In the genomic region with DNA sequence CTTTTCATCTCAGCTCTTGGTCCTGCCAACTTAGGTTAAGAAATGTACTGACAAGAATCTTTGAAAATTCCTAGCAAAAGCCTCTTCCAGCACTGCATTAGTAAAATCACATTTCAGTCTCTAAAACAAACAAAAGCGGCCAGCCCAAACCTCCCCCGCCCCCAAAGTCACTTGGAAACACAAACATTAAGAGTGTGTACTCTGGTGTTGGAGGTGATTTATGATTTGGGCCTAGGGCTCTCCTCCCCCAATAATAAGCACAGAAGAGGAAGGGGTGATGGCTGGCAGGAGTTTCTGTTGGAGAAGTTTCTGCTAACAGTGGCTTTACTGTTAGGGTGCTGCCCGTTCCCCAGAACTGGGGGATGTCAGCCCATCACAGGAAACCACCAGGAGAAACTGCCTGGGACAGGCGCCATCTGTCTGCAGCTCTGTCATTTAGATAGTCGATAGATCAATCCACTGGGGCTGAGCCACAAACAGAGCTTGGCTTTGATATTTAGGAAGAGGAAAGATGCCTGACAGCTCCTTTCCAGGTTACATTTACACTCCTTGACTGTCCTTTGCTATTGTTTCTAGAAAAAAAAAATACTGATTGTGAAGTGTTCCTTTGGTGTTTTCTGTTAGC, we compare ENCODE assay signal across 12 cellular contexts.
DNase-seq lines count a peak whose midpoint lies in the region; TF ChIP-seq lines count a peak whose summit lies in the region.
"Had no signal": no experiment of that assay in that cellular context is flagged by ENCODE, and none has a peak within 500 bp of the region (broad histone marks: within the 10 kb centered on the region; RNA-seq: fewer than 3 reads in every experiment).

No MANE protein-coding gene starts in this region.

- H3K18ac ChIP-seq in mesenchymal stem cell (ENCODE audit: low read depth in 1 of 2, low read length in 2 of 2): no peak overlapping the region

- TF ChIP-seq CTCF in Caco-2 (IDR thresholded peaks at IDR 0.05; ENCODE audit: insufficient read depth in 1 of 2, low read depth in 1 of 2, low read length in 1 of 2, severe bottlenecking in 1 of 2, unreplicated experiment in 1 of 2) (peak; percentile 32 to 39), WERI-Rb-1 (IDR thresholded peaks at IDR 0.05; ENCODE audit: low read depth, low read length) (peak; percentile 53; the same call in 1 of the 2 replicates), ascending aorta (IDR thresholded peaks at IDR 0.05) (no peak)

- CTCF ChIA-PET in Caco-2 (lab: Charles Lee): interaction anchor here (0.6 to 2.0 kb wide), 3 partner anchors 44 to 1018 kb away, joined by 3 to 6 read pairs (median 4); no protein-coding TSS in a partner anchor
- CTCF ChIA-PET in HEK293T (lab: Yijun Ruan, JAX): interaction anchor here (0.6 to 0.7 kb wide), 2 partner anchors 10 to 20 kb away, joined by 3 to 4 read pairs; no protein-coding TSS in a partner anchor
- CTCF ChIA-PET in CD8-positive, alpha-beta memory T cell (lab: Charles Lee): no interaction called here

- intact Hi-C loops in Caco-2 (cut with micrococcal nuclease; ENCODE audit: unreplicated experiment) (loop anchor here (10.0 kb wide), 1 partner anchor 102 kb away; no protein-coding TSS in a partner anchor), ascending aorta (cut with DNase I) (no loop called here)

- 13% methylated on average over 3 of the region's 5 CpGs for WGBS in mesenchymal stem cell

- BruUV-seq in Caco-2 (replicated peaks; lab: Mats Ljungman, UMichigan): no TSS peak

- no peak overlapping the region for H2BK5ac ChIP-seq in mesenchymal stem cell (ENCODE audit: low read depth, low read length, poor library complexity, severe bottlenecking)

- H3K27me3 Mint-ChIP-seq in Caco-2 (ENCODE audit: insufficient read depth, unreplicated experiment): no peaks in the 10 kb centered on the region
- no peaks in the 10 kb centered on the region for H3K27me3 Mint-ChIP-seq in CD8-positive, alpha-beta memory T cell
- H3K27me3 Mint-ChIP-seq: activated naive CD8-positive, alpha-beta T cell; IgD-negative memory B cell had no signal

- H3K79me1 ChIP-seq in mesenchymal stem cell (replicated peaks; ENCODE audit: low read length, poor library complexity, severe bottlenecking): no peaks in the 10 kb centered on the region

- H3K27ac ChIP-seq in WERI-Rb-1: no peak overlapping the region
- H3K27ac ChIP-seq in mesenchymal stem cell (ENCODE audit: low read length, poor library complexity, severe bottlenecking): no peak overlapping the region
- H3K27ac ChIP-seq in ascending aorta: no peak overlapping the region
- H3K27ac ChIP-seq in CD8-positive, alpha-beta memory T cell (ENCODE audit: low read depth, low read length): no peak overlapping the region
- no peak overlapping the region for H3K27ac ChIP-seq in substantia nigra (ENCODE audit: low read depth, low read length, poor library complexity, severe bottlenecking)
- H3K27ac ChIP-seq: GM23248 had no signal

- H2BK120ac ChIP-seq in mesenchymal stem cell (ENCODE audit: low read depth, low read length): no peak overlapping the region

- H3K9me3 ChIP-seq in Caco-2 (no peaks in the 10 kb centered on the region), WERI-Rb-1 (ENCODE audit: severe bottlenecking) (no peaks in the 10 kb centered on the region), mesenchymal stem cell (ENCODE audit: control insufficient read depth, low read length) (no peaks in the 10 kb centered on the region), ascending aorta (no peaks in the 10 kb centered on the region)
- H3K9me3 ChIP-seq in CD8-positive, alpha-beta memory T cell (ENCODE audit: low read length): no peaks in the 10 kb centered on the region

- no peaks in the 10 kb centered on the region for H3K36me3 ChIP-seq in Caco-2 (ENCODE audit: control insufficient read depth, insufficient read depth, low read length)
- no peaks in the 10 kb centered on the region for H3K36me3 ChIP-seq in WERI-Rb-1
- H3K36me3 ChIP-seq in mesenchymal stem cell (ENCODE audit: control insufficient read depth in 1 of 2, insufficient read depth in 2 of 2, low read depth in 1 of 2, low read length in 2 of 2): no peaks in the 10 kb centered on the region
- H3K36me3 ChIP-seq in ascending aorta: no peaks in the 10 kb centered on the region
- H3K36me3 ChIP-seq in CD8-positive, alpha-beta memory T cell (ENCODE audit: insufficient read depth, low read length): no peaks in the 10 kb centered on the region

- POLR2A ChIA-PET in Caco-2 (lab: Charles Lee) (no interaction called here), HEK293T (lab: Yijun Ruan, JAX) (no interaction called here)
- POLR2A ChIA-PET in CD8-positive, alpha-beta memory T cell (lab: Charles Lee): no interaction called here

- H3K4me1 ChIP-seq in Caco-2: peaks cover 26% of the 10 kb centered on the region
- H3K4me1 ChIP-seq in mesenchymal stem cell (ENCODE audit: control insufficient read depth, insufficient read depth, low read depth, low read length): no peaks in the 10 kb centered on the region
- H3K4me1 ChIP-seq in ascending aorta: no peaks in the 10 kb centered on the region
- H3K4me1 ChIP-seq in CD8-positive, alpha-beta memory T cell (ENCODE audit: insufficient read depth, low read length): no peaks in the 10 kb centered on the region

- no peak overlapping the region for H3K4ac ChIP-seq in mesenchymal stem cell (ENCODE audit: low read depth in 1 of 2, low read length in 2 of 2)

- no peak overlapping the region for H3K4me2 ChIP-seq in mesenchymal stem cell (ENCODE audit: low read length, poor library complexity, severe bottlenecking)

- DNase-seq in Caco-2: peak; percentile 57 to 63
- DNase-seq in HEK293T (ENCODE audit: extremely low spot score): no peak
- peak; percentile 44 for DNase-seq in WERI-Rb-1
- peak; percentile 19 for DNase-seq in mesenchymal stem cell
- DNase-seq in inferior parietal cortex (ENCODE audit: extremely low spot score): no peak
- DNase-seq in ascending aorta (ENCODE audit: low spot score in 2 of 2): no peak
- DNase-seq in CD8-positive, alpha-beta memory T cell: no peak
- DNase-seq in substantia nigra (lab: John Stamatoyannopoulos, UW): no peak
- DNase-seq: GM23248 had no signal

- peak overlapping the region; percentile 36 for H3K27ac Mint-ChIP-seq in Caco-2 (ENCODE audit: unreplicated experiment)
- H3K27ac Mint-ChIP-seq in CD8-positive, alpha-beta memory T cell: no peak overlapping the region
- H3K27ac Mint-ChIP-seq: activated naive CD8-positive, alpha-beta T cell; IgD-negative memory B cell; natural killer cell treated with Interleukin-12 subunit alpha and Interleukin-12 subunit beta and Interleukin-15 and Interleukin-18, amount 100 ng/mL, for 72 hours had no signal

- H3K27me3 ChIP-seq in Caco-2 (replicated peaks; ENCODE audit: control insufficient read depth, insufficient read depth, low read length) (no peaks in the 10 kb centered on the region), WERI-Rb-1 (ENCODE audit: insufficient read depth, low read depth, severe bottlenecking) (no peaks in the 10 kb centered on the region), mesenchymal stem cell (ENCODE audit: control insufficient read depth in 1 of 2, insufficient read depth in 1 of 2, low read length in 2 of 2) (peaks cover 0 to 13% of the 10 kb centered on the region in 2 experiments), ascending aorta (no peaks in the 10 kb centered on the region)
- no peaks in the 10 kb centered on the region for H3K27me3 ChIP-seq in CD8-positive, alpha-beta memory T cell (ENCODE audit: insufficient read depth, low read length, poor library complexity, severe bottlenecking)

- H3K4me1 Mint-ChIP-seq in Caco-2 (ENCODE audit: low read depth, unreplicated experiment): peaks cover 8% of the 10 kb centered on the region
- peaks cover 2 to 7% (median 4%) of the 10 kb centered on the region in 3 donors for H3K4me1 Mint-ChIP-seq in CD8-positive, alpha-beta memory T cell

- no peak overlapping the region for H3K23ac ChIP-seq in mesenchymal stem cell (ENCODE audit: low read length in 2 of 2)

- H4K91ac ChIP-seq in mesenchymal stem cell (ENCODE audit: low read length): no peak overlapping the region

- no peak overlapping the region for H4K8ac ChIP-seq in mesenchymal stem cell (ENCODE audit: low read length)

- H3K14ac ChIP-seq in mesenchymal stem cell (ENCODE audit: low read length in 2 of 2): no peak overlapping the region

- no peak overlapping the region for H3K4me3 ChIP-seq in Caco-2 (ENCODE audit: low read depth, low read length)
- H3K4me3 ChIP-seq in WERI-Rb-1 (ENCODE audit: low read depth, low read length): no peak overlapping the region
- no peak overlapping the region for H3K4me3 ChIP-seq in mesenchymal stem cell (ENCODE audit: insufficient read depth in 1 of 2, low read depth in 1 of 2, low read length in 2 of 2)
- no peak overlapping the region for H3K4me3 ChIP-seq in ascending aorta
- no peak overlapping the region for H3K4me3 ChIP-seq in CD8-positive, alpha-beta memory T cell (ENCODE audit: low read length)
- H3K4me3 ChIP-seq: GM23248 had no signal

- no peaks in the 10 kb centered on the region for H3K36me3 Mint-ChIP-seq in Caco-2 (ENCODE audit: insufficient read depth, unreplicated experiment)
- H3K36me3 Mint-ChIP-seq in CD8-positive, alpha-beta memory T cell: peaks cover 0 to 2% (median 0%) of the 10 kb centered on the region in 3 donors
- H3K36me3 Mint-ChIP-seq: activated naive CD8-positive, alpha-beta T cell; natural killer cell treated with Interleukin-12 subunit alpha and Interleukin-12 subunit beta and Interleukin-15 and Interleukin-18, amount 100 ng/mL, for 72 hours had no signal

- H3K9ac ChIP-seq in mesenchymal stem cell (ENCODE audit: low read length): no peak overlapping the region
- H3K9ac ChIP-seq: GM23248 had no signal

- no peak overlapping the region for H3K4me3 Mint-ChIP-seq in Caco-2 (ENCODE audit: unreplicated experiment)
- H3K4me3 Mint-ChIP-seq in CD8-positive, alpha-beta memory T cell: no peak overlapping the region
- H3K4me3 Mint-ChIP-seq: activated naive CD8-positive, alpha-beta T cell; IgD-negative memory B cell; natural killer cell treated with Interleukin-12 subunit alpha and Interleukin-12 subunit beta and Interleukin-15 and Interleukin-18, amount 100 ng/mL, for 72 hours had no signal

- H3K9me3 Mint-ChIP-seq in Caco-2 (ENCODE audit: unreplicated experiment): no peaks in the 10 kb centered on the region
- no peaks in the 10 kb centered on the region for H3K9me3 Mint-ChIP-seq in CD8-positive, alpha-beta memory T cell
- H3K9me3 Mint-ChIP-seq: IgD-negative memory B cell; natural killer cell treated with Interleukin-12 subunit alpha and Interleukin-12 subunit beta and Interleukin-15 and Interleukin-18, amount 100 ng/mL, for 72 hours had no signal

- H2AFZ ChIP-seq in mesenchymal stem cell (ENCODE audit: low read depth, low read length): no peak overlapping the region
- H2AFZ ChIP-seq: GM23248 had no signal

- no peak overlapping the region for H2AK5ac ChIP-seq in mesenchymal stem cell (ENCODE audit: low read length, severe bottlenecking)

- no peak overlapping the region for H2BK12ac ChIP-seq in mesenchymal stem cell (ENCODE audit: low read length in 2 of 2)

- H2BK15ac ChIP-seq in mesenchymal stem cell (ENCODE audit: low read depth, poor library complexity, severe bottlenecking): no peak overlapping the region

Comparison
In these comparisons a context has a peak if more than half of its experiments do, and no peak if none do; other contexts are left out.
1. DNase-seq: peak in Caco-2 (2 of 2), WERI-Rb-1 (single experiment) and mesenchymal stem cell (single experiment); none in HEK293T (single experiment), inferior parietal cortex (single experiment), ascending aorta (0 of 2), CD8-positive, alpha-beta memory T cell (0 of 5) and substantia nigra (0 of 49).
2. CTCF ChIP-seq: peak in Caco-2 (2 of 2) and WERI-Rb-1 (single experiment); none in ascending aorta (0 of 3).